Comparison of ENCODE assay signal across 8 cellular contexts in genomic region chr4:74228691-74229640, GRCh38.
DNase-seq lines count a peak whose midpoint lies in the region; ATAC-seq and TF ChIP-seq lines count a peak whose summit lies in the region.

No MANE protein-coding gene starts in this region.

- no peaks in the 10 kb centered on the region for H3K9me3 Mint-ChIP-seq in chondrocyte (ENCODE audit: low read depth)

- no peaks in the 10 kb centered on the region for H3K9me3 ChIP-seq in lower lobe of right lung

- H3K27me3 Mint-ChIP-seq in chondrocyte (ENCODE audit: low read depth): no peaks in the 10 kb centered on the region

- H3K36me3 ChIP-seq in lower lobe of right lung: no peaks in the 10 kb centered on the region

- ATAC-seq in HG02678 (IDR thresholded peaks at IDR 0.05; ENCODE audit: unreplicated experiment) (peak; percentile 88), lower lobe of right lung (peak; percentile 77 to 79)

- peak overlapping the region; percentile 57 for H3K27ac Mint-ChIP-seq in chondrocyte (ENCODE audit: unreplicated experiment)

- peaks cover 2% of the 10 kb centered on the region for H3K36me3 Mint-ChIP-seq in chondrocyte (ENCODE audit: low read depth)

- H3K4me1 Mint-ChIP-seq in chondrocyte (ENCODE audit: low read depth): peaks cover 33% of the 10 kb centered on the region

- H3K4me3 ChIP-seq in lower lobe of right lung: no peak overlapping the region

- TF ChIP-seq CTCF in GM12873 (IDR thresholded peaks at IDR 0.05; ENCODE audit: insufficient read depth, low read depth, low read length, missing control alignments) (peak; percentile 91), chondrocyte (IDR thresholded peaks at IDR 0.05) (peak; percentile 89), lower lobe of right lung (IDR thresholded peaks at IDR 0.05) (peak; percentile 84)

- H3K4me1 ChIP-seq in lower lobe of right lung: peaks cover 22% of the 10 kb centered on the region

- DNase-seq in A172 (ENCODE audit: low spot score) (peak; percentile 59), NCI-H1694 (lab: John Stamatoyannopoulos, UW) (peak; percentile 9), chondrocyte (ENCODE audit: low spot score) (no peak), lower lobe of right lung (peak; percentile 69)
- DNase-seq in activated CD4-positive, CD25-positive, alpha-beta regulatory T cell treated with anti-CD3 and anti-CD28 coated beads, Interleukin-2, amount 50 U/mL, for 16 hours (ENCODE audit: low read depth, low spot score): peak; percentile 59
- peak; percentile 34 to 56 for DNase-seq in stimulated activated CD8-positive, alpha-beta memory T cell treated with anti-CD3 and anti-CD28 coated beads, Interleukin-2, amount 100 ng/mL, for 1 hour (ENCODE audit: low read depth in 2 of 2)

- intact Hi-C loops in lower lobe of right lung (cut with DNase I): no loop called here

- H3K27ac ChIP-seq in lower lobe of right lung: no peak overlapping the region

- H3K4me3 Mint-ChIP-seq in chondrocyte (ENCODE audit: unreplicated experiment): no peak overlapping the region

- H3K27me3 ChIP-seq in lower lobe of right lung (ENCODE audit: low read depth): no peaks in the 10 kb centered on the region
